Comparison of ENCODE assay signal across 9 cellular contexts in the genomic region with DNA sequence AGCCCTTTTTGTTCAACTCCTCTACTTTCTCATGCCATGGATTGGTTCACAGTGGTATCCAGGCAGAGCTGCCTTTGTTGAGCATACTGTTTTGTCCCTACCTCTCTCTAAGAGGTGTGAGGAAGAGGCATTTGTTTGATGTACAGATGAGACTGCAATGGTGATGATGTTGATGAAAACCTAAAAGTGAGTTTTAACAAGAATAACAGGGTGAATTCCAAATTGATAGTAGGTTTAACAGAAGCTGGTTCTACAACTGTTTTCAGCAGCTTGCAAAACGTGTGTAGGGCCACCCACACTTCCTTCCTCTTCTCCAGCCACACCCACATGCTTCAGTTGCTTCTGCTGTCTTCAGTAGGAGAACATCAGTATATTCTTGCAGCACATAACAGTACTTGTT. TPM values are rescaled to one million over a fixed set of nuclear protein-coding genes. Genes with fewer than 3 reads are reported as not detected.
A peak's percentile ranks its signal among the peaks of the same experiment; 100 is the strongest.
DNase-seq lines count a peak whose midpoint lies in the region; ATAC-seq, FAIRE-seq and TF ChIP-seq lines count a peak whose summit lies in the region.
"Had no signal": no experiment of that assay in that cellular context is flagged by ENCODE, and none has a peak within 500 bp of the region (broad histone marks: within the 10 kb centered on the region; RNA-seq: fewer than 3 reads in every experiment).

No MANE protein-coding gene starts in this region.

- peak; percentile 88 for ATAC-seq in GM21447 (IDR thresholded peaks at IDR 0.05; ENCODE audit: unreplicated experiment)

- no peaks in the 10 kb centered on the region for H3K9me2 ChIP-seq in Karpas-422 (replicated peaks; ENCODE audit: insufficient read depth, low read length)

- H3K4me2 ChIP-seq in Karpas-422 (ENCODE audit: low read depth, low read length, poor library complexity, severe bottlenecking) (peak overlapping the region; percentile 65), keratinocyte (ENCODE audit: control insufficient read depth, extremely low read depth, insufficient read depth, low read depth, low read length) (peak overlapping the region; percentile 34)

- H3K27ac ChIP-seq in Karpas-422 (ENCODE audit: low read length), result peak overlapping the region; percentile 66
- H3K27ac ChIP-seq in keratinocyte (ENCODE audit: control insufficient read depth, insufficient read depth, low read length), result no peak overlapping the region
- H3K27ac ChIP-seq: ascending aorta had no signal

- H3K27me3 ChIP-seq in Karpas-422 (ENCODE audit: low read length) (no peaks in the 10 kb centered on the region), keratinocyte (ENCODE audit: control insufficient read depth, extremely low read depth, insufficient read depth, low read length) (no peaks in the 10 kb centered on the region)
- H3K27me3 ChIP-seq: ascending aorta had no signal

- no peak for TF ChIP-seq CTCF in keratinocyte (optimal IDR thresholded peaks at IDR 0.05 in 1 of 3, IDR thresholded peaks at IDR 0.05 in 1 of 3, conservative IDR thresholded peaks at IDR 0.05 in 1 of 3; ENCODE audit: extremely low read depth in 1 of 3, insufficient read depth in 2 of 3, low read length in 3 of 3)

- no peaks in the 10 kb centered on the region for H3K36me3 ChIP-seq in Karpas-422 (ENCODE audit: insufficient read depth, low read length)
- H3K36me3 ChIP-seq in keratinocyte (ENCODE audit: control insufficient read depth in 2 of 2, extremely low read depth in 1 of 2, insufficient read depth in 2 of 2, low read length in 2 of 2), result peaks cover 2 to 15% of the 10 kb centered on the region in 2 experiments
- H3K36me3 ChIP-seq: ascending aorta had no signal

- H3K9me1 ChIP-seq in keratinocyte (ENCODE audit: control insufficient read depth, extremely low read depth, insufficient read depth, low read length), result peaks cover 3% of the 10 kb centered on the region

- H2AFZ ChIP-seq in Karpas-422 (ENCODE audit: low read length) (no peak overlapping the region), keratinocyte (ENCODE audit: control insufficient read depth, low read length) (no peak overlapping the region)

- H3K4me1 ChIP-seq in Karpas-422 (ENCODE audit: low read length), result peaks cover 45% of the 10 kb centered on the region
- peaks cover 28% of the 10 kb centered on the region for H3K4me1 ChIP-seq in keratinocyte (ENCODE audit: control insufficient read depth, extremely low read depth, insufficient read depth, low read length)
- H3K4me1 ChIP-seq: ascending aorta had no signal

- dilution Hi-C loops in keratinocyte (cut with MboI; ENCODE audit: extremely low pct_ligation_motif_present, low sequenced_read_pairs), result no loop called here

- FAIRE-seq in keratinocyte (lab: Jason Lieb, UNC), result peak; percentile 83

- no peaks in the 10 kb centered on the region for H3K9me3 ChIP-seq in Karpas-422 (ENCODE audit: low read length)
- no peaks in the 10 kb centered on the region for H3K9me3 ChIP-seq in keratinocyte (ENCODE audit: control insufficient read depth, low read depth, low read length)
- H3K9me3 ChIP-seq: ascending aorta had no signal

- peak overlapping the region; percentile 16; the same call in 1 of the 2 replicates for H3K4me3 ChIP-seq in Karpas-422 (ENCODE audit: low read length)
- no peak overlapping the region for H3K4me3 ChIP-seq in keratinocyte (ENCODE audit: control insufficient read depth in 2 of 3, extremely low read depth in 1 of 3, insufficient read depth in 2 of 3, low read depth in 1 of 3, low read length in 3 of 3)
- H3K4me3 ChIP-seq: ascending aorta had no signal

- H3K9ac ChIP-seq in Karpas-422 (ENCODE audit: low read length) (peak overlapping the region; percentile 57), keratinocyte (ENCODE audit: control insufficient read depth, extremely low read depth, insufficient read depth, low read length) (no peak overlapping the region)

- H3K79me2 ChIP-seq in Karpas-422 (ENCODE audit: low read length) (peaks cover 97% of the 10 kb centered on the region), keratinocyte (ENCODE audit: control insufficient read depth, insufficient read depth, low read length) (peaks cover 92% of the 10 kb centered on the region)

- peak; percentile 85 for DNase-seq in CD1c-positive myeloid dendritic cell (ENCODE audit: extremely low spot score)
- DNase-seq in Karpas-422, result peak; percentile 76
- DNase-seq in activated CD8-positive, alpha-beta memory T cell treated with anti-CD3 and anti-CD28 coated beads, Interleukin-2, amount 50 U/mL, for 1 hour (ENCODE audit: extremely low read depth), result peak; percentile 41
- DNase-seq in keratinocyte (ENCODE audit: low read depth, low spot score), result no peak
- no peak for DNase-seq in NCI-H2196 treated with DMSO at 0.1 percent for 48 hours (lab: John Stamatoyannopoulos, UW; ENCODE audit: unreplicated experiment)
- DNase-seq in middle frontal gyrus (ENCODE audit: extremely low spot score, low spot score), result no peak
- no peak for DNase-seq in occipital lobe (lab: John Stamatoyannopoulos, UW)

- H4K20me1 ChIP-seq in Karpas-422 (ENCODE audit: insufficient read depth, low read depth, low read length) (peaks cover 6% of the 10 kb centered on the region; the same call in 1 of the 2 replicates), keratinocyte (ENCODE audit: control insufficient read depth, extremely low read depth, insufficient read depth, low read length) (peaks cover 13% of the 10 kb centered on the region)

RNA-seq across cellular contexts. Expression of gene SNRK, which starts 10.2 kb away (rescaled TPM):
- 20.5 and 26.5 TPM in 2 replicates for total RNA-seq in Karpas-422 (2014; rRNA removed; shearing (Covaris generic); ENCODE audit: low replicate concordance)
- 9.4 to 15.7 TPM (median 11.5 TPM) in 3 replicates for polyA plus RNA-seq in keratinocyte
- polyA plus RNA-seq in keratinocyte (2011; ENCODE audit: low read depth), result 9.4 TPM
- polyA plus RNA-seq in keratinocyte (2011; cell fraction: cytosol; rRNA removed), result 6.0 and 8.6 TPM in 2 replicates
- polyA plus RNA-seq in keratinocyte (2011; cell fraction: nucleus; rRNA removed), result 15.5 and 16.8 TPM in 2 replicates
- polyA plus RNA-seq in keratinocyte (2012; ENCODE audit: low replicate concordance), result 10.1 and 13.6 TPM in 2 replicates
- polyA minus RNA-seq in keratinocyte, result 34.0 to 53.3 TPM (median 37.1 TPM) in 3 replicates
- polyA minus RNA-seq in keratinocyte (2011; cell fraction: cytosol; rRNA and poly(A)+ RNA removed), result 23.0 TPM
- 18.5 and 37.1 TPM in 2 replicates for polyA minus RNA-seq in keratinocyte (2011; cell fraction: nucleus; rRNA and poly(A)+ RNA removed)
- 77.5 TPM for total RNA-seq in occipital lobe

Comparison
In these comparisons a context has a peak if more than half of its experiments do, and no peak if none do; other contexts are left out.
1. DNase-seq: peak in CD1c-positive myeloid dendritic cell (single experiment), Karpas-422 (single experiment) and activated CD8-positive, alpha-beta memory T cell treated with anti-CD3 and anti-CD28 coated beads, Interleukin-2, amount 50 U/mL, for 1 hour (single experiment); none in keratinocyte (single experiment), NCI-H2196 treated with DMSO at 0.1 percent for 48 hours (single experiment), middle frontal gyrus (single experiment) and occipital lobe (single experiment).